Comparison of ENCODE assay signal across 11 cellular contexts in genomic region chr18:12645751-12646203, GRCh38. TPM values are rescaled to one million over a fixed set of nuclear protein-coding genes. Genes with fewer than 3 reads are reported as not detected.
DNase-seq lines count a peak whose midpoint lies in the region; ATAC-seq and TF ChIP-seq lines count a peak whose summit lies in the region.
"Had no signal": no experiment of that assay in that cellular context is flagged by ENCODE, and none has a peak within 500 bp of the region (broad histone marks: within the 10 kb centered on the region; RNA-seq: fewer than 3 reads in every experiment).

No MANE protein-coding gene starts in this region.

- no peak overlapping the region for H4K8ac ChIP-seq in H9 (replicated peaks; ENCODE audit: insufficient read length, low read depth, low read length)

- no peak overlapping the region for H2BK120ac ChIP-seq in H9 (ENCODE audit: low read depth, low read length, poor library complexity, severe bottlenecking)

- no peak overlapping the region for H2BK20ac ChIP-seq in H9 (ENCODE audit: low read depth, low read length, poor library complexity, severe bottlenecking)

- TF ChIP-seq POLR2A in adrenal gland (IDR thresholded peaks at IDR 0.05): no peak
- TF ChIP-seq POLR2A in sigmoid colon (IDR thresholded peaks at IDR 0.05): no peak

- H3K79me1 ChIP-seq in H9 (ENCODE audit: insufficient read depth, low read depth, low read length, poor library complexity, severe bottlenecking): no peaks in the 10 kb centered on the region

- H3K23me2 ChIP-seq in H9 (ENCODE audit: insufficient read length, low read depth, low read length, poor library complexity, severe bottlenecking): no peaks in the 10 kb centered on the region

- H3K27ac ChIP-seq in H9 (ENCODE audit: insufficient read length, low read depth, low read length): no peak overlapping the region
- peak overlapping the region in 2 of 5 donors; percentile 47 to 67 for H3K27ac ChIP-seq in adrenal gland
- peak overlapping the region in 3 of 4 donors; percentile 7 to 64 (median 33) for H3K27ac ChIP-seq in sigmoid colon
- H3K27ac ChIP-seq: Peyer's patch had no signal

- H3K18ac ChIP-seq in H9 (ENCODE audit: insufficient read length, low read depth, low read length): no peak overlapping the region

- peaks cover 6% of the 10 kb centered on the region; the same call in 1 of the 2 replicates for H3K4me1 ChIP-seq in H9 (ENCODE audit: insufficient read depth, low read length)
- H3K4me1 ChIP-seq in adrenal gland (replicated peaks in 1 of 2): peaks cover 7 to 44% of the 10 kb centered on the region in 2 donors
- peaks cover 0 to 23% (median 17%) of the 10 kb centered on the region in 4 donors for H3K4me1 ChIP-seq in sigmoid colon
- H3K4me1 ChIP-seq: Peyer's patch had no signal

- no peak overlapping the region for H3T11ph ChIP-seq in H9 (ENCODE audit: low read length)

- H3K79me2 ChIP-seq in H9 (ENCODE audit: insufficient read depth, low read length): no peaks in the 10 kb centered on the region; the same call in 1 of the 2 replicates

- H2AK5ac ChIP-seq in H9 (ENCODE audit: insufficient read length, low read length): no peak overlapping the region

- ATAC-seq in left ventricle myocardium superior (peak; percentile 97), GM18517 (IDR thresholded peaks at IDR 0.05; ENCODE audit: unreplicated experiment) (no peak)

- H3K56ac ChIP-seq in H9 (ENCODE audit: insufficient read length, low read depth, low read length): no peak overlapping the region

- H3K27me3 Mint-ChIP-seq in H9 (ENCODE audit: low read depth): no peaks in the 10 kb centered on the region

- H3K27me3 ChIP-seq in H9 (ENCODE audit: insufficient read depth, low read length) (no peaks in the 10 kb centered on the region), adrenal gland (no peaks in the 10 kb centered on the region), sigmoid colon (no peaks in the 10 kb centered on the region)
- H3K27me3 ChIP-seq: Peyer's patch had no signal

- H2BK5ac ChIP-seq in H9 (ENCODE audit: insufficient read length, low read length): no peak overlapping the region

- peak in 1 of 4 donors; percentile 51 for TF ChIP-seq EP300 in sigmoid colon (IDR thresholded peaks at IDR 0.05)

- no peaks in the 10 kb centered on the region for H3K36me3 Mint-ChIP-seq in H9 (ENCODE audit: insufficient read depth in 1 of 3, low read depth in 3 of 3)

- H3K9me3 ChIP-seq in H9 (ENCODE audit: control insufficient read depth, low read depth, low read length) (no peaks in the 10 kb centered on the region), adrenal gland (replicated peaks in 1 of 3) (no peaks in the 10 kb centered on the region), sigmoid colon (no peaks in the 10 kb centered on the region)
- H3K9me3 ChIP-seq: Peyer's patch had no signal

- no peak overlapping the region for H4K5ac ChIP-seq in H9 (ENCODE audit: insufficient read length, low read depth, low read length)

- peak overlapping the region; percentile 21; the same call in 1 of the 2 replicates for H3K14ac ChIP-seq in H9 (ENCODE audit: insufficient read depth, low read length)

- no peak overlapping the region for H3K4me3 Mint-ChIP-seq in H9

- H3K9me3 Mint-ChIP-seq in H9: no peaks in the 10 kb centered on the region; a peak in 1 of 5 replicates

- no peak for TF ChIP-seq CTCF in H9 (conservative IDR thresholded peaks at IDR 0.05)
- no peak for TF ChIP-seq CTCF in adrenal gland (IDR thresholded peaks at IDR 0.05)
- TF ChIP-seq CTCF in sigmoid colon (IDR thresholded peaks at IDR 0.05): no peak

- H3K23ac ChIP-seq in H9 (ENCODE audit: insufficient read length, low read depth, low read length): no peak overlapping the region

- DNase-seq in H9: no peak
- peak; percentile 44 to 76 (median 62) for DNase-seq in adrenal gland
- DNase-seq in left ventricle myocardium superior: peak; percentile 59
- DNase-seq in sigmoid colon: peak; percentile 73
- DNase-seq in NCI-H146 treated with DMSO at 0.1 percent for 48 hours (lab: John Stamatoyannopoulos, UW; ENCODE audit: unreplicated experiment): no peak
- no peak for DNase-seq in AG20443 (ENCODE audit: low spot score)
- DNase-seq in activated CD4-positive, alpha-beta T cell treated with anti-CD3 and anti-CD28 coated beads, Interleukin-2, amount 50 U/mL, for 1 hour: no peak
- DNase-seq: activated CD8-positive, alpha-beta memory T cell treated with anti-CD3 and anti-CD28 coated beads, Interleukin-2, amount 50 U/mL, for 48 hours; DND-41; Peyer's patch had no signal

- H4K91ac ChIP-seq in H9 (ENCODE audit: insufficient read length, low read depth, low read length): no peak overlapping the region

- H4K20me1 ChIP-seq in H9 (ENCODE audit: control insufficient read depth, insufficient read depth, insufficient read length): no peaks in the 10 kb centered on the region

- no peak overlapping the region for H2BK12ac ChIP-seq in H9 (ENCODE audit: insufficient read length, low read depth, low read length)

- H3K4ac ChIP-seq in H9 (ENCODE audit: low read depth, low read length): no peak overlapping the region

- no peak overlapping the region for H3K9ac ChIP-seq in H9 (ENCODE audit: extremely low read depth, insufficient read length, low read length)

- no peaks in the 10 kb centered on the region for H3K36me3 ChIP-seq in adrenal gland (replicated peaks in 1 of 2)
- no peaks in the 10 kb centered on the region for H3K36me3 ChIP-seq in sigmoid colon
- H3K36me3 ChIP-seq: Peyer's patch had no signal

- WGBS in H9 (ENCODE audit: extremely low coverage, insufficient read length, low lambda C conversion rate): no CpG with 5 or more reads among the region's 10 CpGs
- 53 to 64% (median 57%) methylated on average over 10 of the region's 10 CpGs for WGBS in adrenal gland, 4 donors
- WGBS in sigmoid colon, 2 donors: 52 to 67% methylated on average over 10 of the region's 10 CpGs

- H2AFZ ChIP-seq in H9 (ENCODE audit: low read length): no peak overlapping the region

- peak overlapping the region; percentile 0 to 33 (median 4); a peak in 3 of 7 replicates for H3K27ac Mint-ChIP-seq in H9

- intact Hi-C loops in adrenal gland (cut with DNase I) (no loop called here), left ventricle myocardium superior (cut with micrococcal nuclease) (loop anchor here (5.0 kb wide), 1 partner anchor 93 kb away; no protein-coding TSS in a partner anchor), sigmoid colon (cut with DNase I) (no loop called here)

- H3K4me1 Mint-ChIP-seq in H9: peaks cover 32 to 33% of the 10 kb centered on the region in 2 experiments

- H3K4me3 ChIP-seq in adrenal gland (no peak overlapping the region), sigmoid colon (no peak overlapping the region)
- H3K4me3 ChIP-seq: Peyer's patch had no signal

- H3K4me2 ChIP-seq in H9 (ENCODE audit: insufficient read depth, insufficient read length, low read length): no peak overlapping the region

- H2BK15ac ChIP-seq in H9 (ENCODE audit: low read depth, low read length): no peak overlapping the region

RNA-seq across cellular contexts. Expression of gene SPIRE1, which starts 12.1 kb away (rescaled TPM):
- total RNA-seq in H9 (2021): 13.6 and 16.6 TPM in 2 replicates
- 10 to 100 TPM; 33.1 to 74.0 (median 60.6) TPM for total RNA-seq in adrenal gland
- polyA plus RNA-seq in adrenal gland: 10 to 100 TPM; 11.7 to 43.5 (median 15.8) TPM
- total RNA-seq in left ventricle myocardium superior: 41.0 TPM
- total RNA-seq in sigmoid colon: 10 to 100 TPM; 22.7 to 31.6 (median 24.8) TPM
- 1 to 10 TPM; 2.1 to 5.4 (median 3.5) TPM for polyA plus RNA-seq in sigmoid colon

RNA-seq across cellular contexts. Expression of gene CEP76, which starts 56.7 kb away (rescaled TPM):
- total RNA-seq in H9 (2021) (18.6 and 19.3 TPM in 2 replicates), adrenal gland (10 to 100 TPM in 1 of 8 donors, 1 to 10 TPM in 7; 2.8 to 32.2 (median 7.7) TPM), left ventricle myocardium superior (3.7 TPM), sigmoid colon (1 to 10 TPM; 5.8 to 9.1 (median 8.1) TPM)
- polyA plus RNA-seq in adrenal gland (1 to 10 TPM; 2.6 to 7.9 (median 3.0) TPM), sigmoid colon (1 to 10 TPM; 2.4 to 4.9 (median 4.0) TPM)

RNA-seq across cellular contexts. Expression of gene PSMG2, which starts 57.1 kb away (rescaled TPM):
- total RNA-seq in H9 (2021) (71.9 and 72.2 TPM in 2 replicates), adrenal gland (10 to 100 TPM; 54.9 to 99.9 (median 77.5) TPM), left ventricle myocardium superior (40.6 TPM), sigmoid colon (100 to 1,000 TPM in 1 of 4 donors, 10 to 100 TPM in 3; 85.1 to 100 (median 92.4) TPM)
- polyA plus RNA-seq in adrenal gland (10 to 100 TPM; 89.9 to 99.8 (median 90.6) TPM), sigmoid colon (100 to 1,000 TPM in 1 of 3 donors, 10 to 100 TPM in 2; 78.1 to 105 (median 90.7) TPM)

Comparison
In these comparisons a context has a peak if more than half of its experiments do, and no peak if none do; other contexts are left out.
1. DNase-seq: peak in adrenal gland (7 of 7), left ventricle myocardium superior (single experiment) and sigmoid colon (single experiment); none in H9 (single experiment), NCI-H146 treated with DMSO at 0.1 percent for 48 hours (single experiment), AG20443 (single experiment) and activated CD4-positive, alpha-beta T cell treated with anti-CD3 and anti-CD28 coated beads, Interleukin-2, amount 50 U/mL, for 1 hour (single experiment).